ENCODE assay signal across 1 cellular context in genomic region chr16:31206776-31207175, GRCh38.
A peak's percentile ranks its signal among the peaks of the same experiment; 100 is the strongest.
TF ChIP-seq lines count a peak whose summit lies in the region.

No MANE protein-coding gene starts in this region.

TF ChIP-seq in HepG2, 621 proteins besides CTCF, POLR2A, EP300 and RAD21 (continued from another document and continues in another):
- TF ChIP-seq CEBPZ (IDR thresholded peaks at IDR 0.05; ENCODE audit: low read length) (no peak), SPEN (CRISPR knock-in tag; IDR thresholded peaks at IDR 0.05; ENCODE audit: low read depth) (no peak), ATF1 (CRISPR knock-in tag; IDR thresholded peaks at IDR 0.05) (no peak), TCF12 (IDR thresholded peaks at IDR 0.05) (no peak), TCF12 (CRISPR knock-in tag; IDR thresholded peaks at IDR 0.05) (no peak), PRMT3 (CRISPR knock-in tag; IDR thresholded peaks at IDR 0.05; ENCODE audit: borderline replicate concordance, low read depth) (no peak), ZNF329 (CRISPR knock-in tag; IDR thresholded peaks at IDR 0.05; ENCODE audit: low read depth) (no peak), THAP7 (CRISPR knock-in tag; IDR thresholded peaks at IDR 0.05) (no peak), ZNF383 (CRISPR knock-in tag; IDR thresholded peaks at IDR 0.05; ENCODE audit: borderline replicate concordance) (no peak), HOXA9 (CRISPR knock-in tag; IDR thresholded peaks at IDR 0.05; ENCODE audit: borderline replicate concordance) (no peak), ZNF451 (CRISPR knock-in tag; IDR thresholded peaks at IDR 0.05) (no peak), ZBTB4 (CRISPR knock-in tag; IDR thresholded peaks at IDR 0.05; ENCODE audit: borderline replicate concordance) (no peak), ZGPAT (CRISPR knock-in tag; IDR thresholded peaks at IDR 0.05) (peak; percentile 52; the same call in 1 of the 2 replicates), ZNF773 (CRISPR knock-in tag; IDR thresholded peaks at IDR 0.05; ENCODE audit: borderline replicate concordance) (no peak), ZMAT3 (CRISPR knock-in tag; conservative IDR thresholded peaks at IDR 0.05) (no peak), PATZ1 (CRISPR knock-in tag; IDR thresholded peaks at IDR 0.05) (peak; percentile 90), ZNF841 (CRISPR knock-in tag; IDR thresholded peaks at IDR 0.05; ENCODE audit: borderline replicate concordance) (no peak), KAT7 (CRISPR knock-in tag; IDR thresholded peaks at IDR 0.05; ENCODE audit: borderline replicate concordance) (no peak), IKZF1 (IDR thresholded peaks at IDR 0.05) (no peak), ZFP37 (CRISPR knock-in tag; IDR thresholded peaks at IDR 0.05; ENCODE audit: borderline replicate concordance) (no peak), NR0B2 (CRISPR knock-in tag; IDR thresholded peaks at IDR 0.05) (0 out of 2 replicates have a peak, but pooled peaks have one; percentile 25), ZBTB44 (CRISPR knock-in tag; IDR thresholded peaks at IDR 0.05) (no peak), SYNCRIP (IDR thresholded peaks at IDR 0.05; ENCODE audit: insufficient read depth, low read depth, low read length) (no peak), UBTF (CRISPR knock-in tag; IDR thresholded peaks at IDR 0.05) (0 out of 2 replicates have a peak, but pooled peaks have one; percentile 27), ZNF318 (CRISPR knock-in tag; IDR thresholded peaks at IDR 0.05) (no peak), KLF11 (CRISPR knock-in tag; IDR thresholded peaks at IDR 0.05) (no peak), ZNF3 (CRISPR knock-in tag; IDR thresholded peaks at IDR 0.05) (no peak), ZNF12 (CRISPR knock-in tag; IDR thresholded peaks at IDR 0.05) (no peak)
